Comparison of ENCODE assay signal across 1 cellular context in the genomic region with DNA sequence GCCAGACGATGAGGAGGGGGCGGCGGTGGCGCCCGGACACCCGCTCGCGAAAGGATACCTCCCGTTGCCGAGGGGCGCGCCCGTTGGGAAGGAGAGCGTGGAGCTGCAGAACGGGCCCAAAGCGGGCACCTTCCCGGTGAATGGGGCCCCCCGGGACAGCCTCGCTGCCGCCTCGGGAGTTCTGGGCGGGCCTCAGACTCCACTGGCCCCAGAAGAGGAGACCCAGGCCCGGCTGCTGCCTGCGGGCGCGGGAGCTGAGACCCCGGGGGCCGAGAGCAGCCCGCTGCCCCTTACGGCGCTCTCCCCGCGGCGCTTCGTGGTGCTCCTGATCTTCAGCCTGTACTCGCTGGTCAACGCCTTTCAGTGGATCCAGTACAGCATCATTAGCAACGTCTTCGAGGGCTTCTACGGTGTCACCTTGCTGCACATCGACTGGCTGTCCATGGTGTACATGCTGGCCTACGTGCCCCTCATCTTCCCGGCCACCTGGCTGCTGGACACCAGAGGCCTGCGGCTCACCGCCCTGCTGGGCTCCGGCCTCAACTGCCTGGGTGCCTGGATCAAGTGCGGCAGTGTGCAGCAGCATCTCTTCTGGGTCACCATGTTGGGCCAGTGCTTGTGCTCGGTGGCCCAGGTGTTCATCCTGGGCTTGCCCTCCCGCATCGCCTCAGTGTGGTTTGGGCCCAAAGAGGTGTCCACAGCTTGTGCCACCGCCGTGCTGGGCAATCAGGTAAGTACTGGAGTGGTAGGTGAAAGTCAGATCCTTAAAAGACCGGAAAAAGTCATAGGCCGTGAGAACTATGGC.
TF ChIP-seq lines count a peak whose summit lies in the region.

No MANE protein-coding gene starts in this region.

TF ChIP-seq in IMR-90, 13 proteins besides CTCF, POLR2A, EP300 and RAD21:
- no peak for TF ChIP-seq BHLHE40 (IDR thresholded peaks at IDR 0.05; ENCODE audit: low read depth, low read length)
- TF ChIP-seq, protein P1, sequence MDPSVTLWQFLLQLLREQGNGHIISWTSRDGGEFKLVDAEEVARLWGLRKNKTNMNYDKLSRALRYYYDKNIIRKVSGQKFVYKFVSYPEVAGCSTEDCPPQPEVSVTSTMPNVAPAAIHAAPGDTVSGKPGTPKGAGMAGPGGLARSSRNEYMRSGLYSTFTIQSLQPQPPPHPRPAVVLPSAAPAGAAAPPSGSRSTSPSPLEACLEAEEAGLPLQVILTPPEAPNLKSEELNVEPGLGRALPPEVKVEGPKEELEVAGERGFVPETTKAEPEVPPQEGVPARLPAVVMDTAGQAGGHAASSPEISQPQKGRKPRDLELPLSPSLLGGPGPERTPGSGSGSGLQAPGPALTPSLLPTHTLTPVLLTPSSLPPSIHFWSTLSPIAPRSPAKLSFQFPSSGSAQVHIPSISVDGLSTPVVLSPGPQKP (IDR thresholded peaks at IDR 0.05; ENCODE audit: borderline replicate concordance, low read depth, low read length): no peak
- no peak for TF ChIP-seq SMC3 (IDR thresholded peaks at IDR 0.05; ENCODE audit: low read depth, low read length)
- no peak for TF ChIP-seq CHD1 (IDR thresholded peaks at IDR 0.05; ENCODE audit: low read depth, low read length)
- no peak for TF ChIP-seq FOS (IDR thresholded peaks at IDR 0.05; ENCODE audit: low read depth, low read length)
- no peak for TF ChIP-seq RCOR1 (IDR thresholded peaks at IDR 0.05; ENCODE audit: insufficient replicate concordance, low read length)
- TF ChIP-seq MAFK (IDR thresholded peaks at IDR 0.05; ENCODE audit: low read depth, low read length): no peak
- no peak for TF ChIP-seq CEBPB (IDR thresholded peaks at IDR 0.05; ENCODE audit: low read depth, low read length)
- TF ChIP-seq RFX5 (IDR thresholded peaks at IDR 0.05; ENCODE audit: low read depth, low read length): no peak
- TF ChIP-seq MXI1 (IDR thresholded peaks at IDR 0.05; ENCODE audit: borderline replicate concordance, low read depth, low read length): no peak
TF ChIP-seq in IMR-90: peak in this region for 0.
